In the genomic region with DNA sequence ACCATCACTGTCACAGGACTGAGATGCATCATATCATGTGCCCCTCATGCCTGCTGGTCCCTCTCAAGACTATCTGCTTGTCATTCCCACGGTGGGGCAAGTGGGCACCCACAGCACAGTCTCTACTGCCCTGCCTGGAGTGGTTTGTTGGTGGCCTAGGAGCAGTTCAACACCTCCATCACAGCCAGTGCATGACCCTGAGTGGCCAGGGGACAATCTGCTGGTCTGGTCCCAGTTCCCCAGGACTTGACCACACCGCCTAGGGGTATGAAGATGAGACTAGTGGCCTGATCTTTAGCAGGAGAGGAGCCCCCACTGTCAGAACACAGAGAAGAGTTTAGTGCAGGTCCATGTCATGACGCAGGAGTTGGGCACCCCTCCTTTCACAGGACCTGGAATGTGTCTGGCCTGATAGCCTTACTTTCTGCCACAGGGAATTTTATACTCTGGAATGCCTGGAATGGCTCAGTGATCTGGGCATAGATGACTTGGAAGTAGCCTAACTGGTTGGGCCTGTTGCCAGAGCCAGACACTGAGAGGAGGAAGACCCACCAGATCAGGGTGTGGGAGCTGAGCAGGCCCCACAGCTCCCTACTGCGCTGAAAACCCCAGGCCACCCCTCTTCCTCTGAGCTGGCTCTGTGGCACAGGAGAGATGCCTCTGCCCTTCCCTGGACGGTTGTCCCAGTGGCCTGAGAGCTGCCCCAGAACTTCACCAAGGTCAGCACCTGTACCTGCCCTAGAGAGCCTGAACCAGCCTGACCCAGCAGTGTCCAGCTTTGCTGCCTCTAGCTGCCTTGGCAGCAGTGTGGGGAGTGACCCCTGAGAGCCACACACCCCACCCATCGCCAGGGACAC, we compare ENCODE assay signal across 21 cellular contexts.
DNase-seq lines count a peak whose midpoint lies in the region; ATAC-seq and TF ChIP-seq lines count a peak whose summit lies in the region.
"Had no signal": no experiment of that assay in that cellular context is flagged by ENCODE, and none has a peak within 500 bp of the region (broad histone marks: within the 10 kb centered on the region; RNA-seq: fewer than 3 reads in every experiment).

No MANE protein-coding gene starts in this region.

- no peaks in the 10 kb centered on the region for H3K36me3 Mint-ChIP-seq in endodermal cell (ENCODE audit: low read depth)
- H3K36me3 Mint-ChIP-seq: activated CD8-positive, alpha-beta memory T cell treated with anti-CD3 and anti-CD28 coated beads, Interleukin-2, amount 10 ng/mL, durations not matched to agents 7 days and 5 days; activated naive CD8-positive, alpha-beta T cell treated with anti-CD3 and anti-CD28 coated beads, Interleukin-2, amount 10 ng/mL, durations not matched to agents 7 days and 5 days; CD8-positive, alpha-beta memory T cell; stimulated activated naive B cell treated with anti-CD40 and anti-IgM and Interleukin-4, amounts not matched to agents 10 μg/mL and 1 μg/mL and 100 μg/mL, for 72 hours had no signal

- H3K27me3 ChIP-seq in endodermal cell (ENCODE audit: control insufficient read depth, insufficient read depth, low read length, poor library complexity, severe bottlenecking) (no peaks in the 10 kb centered on the region), lower lobe of right lung (ENCODE audit: low read depth) (no peaks in the 10 kb centered on the region), aorta (ENCODE audit: control insufficient read depth in 1 of 2, insufficient read depth in 2 of 2, low read length in 1 of 2) (no peaks in the 10 kb centered on the region), Karpas-422 (ENCODE audit: low read length) (no peaks in the 10 kb centered on the region)
- H3K27me3 ChIP-seq: brain microvascular endothelial cell had no signal

- no peaks in the 10 kb centered on the region for H4K20me1 ChIP-seq in Karpas-422 (ENCODE audit: insufficient read depth, low read depth, low read length)

- H3K9me3 ChIP-seq in endodermal cell (ENCODE audit: control insufficient read depth, low read length) (no peaks in the 10 kb centered on the region), lower lobe of right lung (no peaks in the 10 kb centered on the region), aorta (ENCODE audit: control insufficient read depth, low read length) (no peaks in the 10 kb centered on the region), Karpas-422 (ENCODE audit: low read length) (no peaks in the 10 kb centered on the region)
- H3K9me3 ChIP-seq: prostate gland, thoracic aorta had no signal

- no peaks in the 10 kb centered on the region for H3K4me1 Mint-ChIP-seq in endodermal cell
- H3K4me1 Mint-ChIP-seq: activated CD8-positive, alpha-beta memory T cell treated with anti-CD3 and anti-CD28 coated beads, Interleukin-2, amount 10 ng/mL, durations not matched to agents 7 days and 5 days; activated naive CD8-positive, alpha-beta T cell treated with anti-CD3 and anti-CD28 coated beads, Interleukin-2, amount 10 ng/mL, durations not matched to agents 7 days and 5 days; CD8-positive, alpha-beta memory T cell; stimulated activated naive B cell treated with anti-CD40 and anti-IgM and Interleukin-4, amounts not matched to agents 10 μg/mL and 1 μg/mL and 100 μg/mL, for 72 hours had no signal

- intact Hi-C loops in lower lobe of right lung (cut with DNase I) = no loop called here
- intact Hi-C loops in aorta (cut with DNase I) = no loop called here
- intact Hi-C loops in left ventricle myocardium superior (cut with micrococcal nuclease) = no loop called here

- no peak overlapping the region for H2AFZ ChIP-seq in Karpas-422 (ENCODE audit: low read length)

- H3K9me2 ChIP-seq in Karpas-422 (replicated peaks; ENCODE audit: insufficient read depth, low read length) = no peaks in the 10 kb centered on the region

- no peaks in the 10 kb centered on the region for H3K9me3 Mint-ChIP-seq in endodermal cell
- H3K9me3 Mint-ChIP-seq: activated naive CD8-positive, alpha-beta T cell treated with anti-CD3 and anti-CD28 coated beads, Interleukin-2, amount 10 ng/mL, durations not matched to agents 7 days and 5 days had no signal

- no peaks in the 10 kb centered on the region for H3K79me2 ChIP-seq in Karpas-422 (ENCODE audit: low read length)

- no peak overlapping the region for H3K4me2 ChIP-seq in Karpas-422 (ENCODE audit: low read depth, low read length, poor library complexity, severe bottlenecking)

- no peak overlapping the region for H3K4me3 Mint-ChIP-seq in endodermal cell
- H3K4me3 Mint-ChIP-seq: activated CD8-positive, alpha-beta memory T cell treated with anti-CD3 and anti-CD28 coated beads, Interleukin-2, amount 10 ng/mL, durations not matched to agents 7 days and 5 days; activated naive CD8-positive, alpha-beta T cell treated with anti-CD3 and anti-CD28 coated beads, Interleukin-2, amount 10 ng/mL, durations not matched to agents 7 days and 5 days; CD8-positive, alpha-beta memory T cell; stimulated activated naive B cell treated with anti-CD40 and anti-IgM and Interleukin-4, amounts not matched to agents 10 μg/mL and 1 μg/mL and 100 μg/mL, for 72 hours had no signal

- H3K36me3 ChIP-seq in endodermal cell (ENCODE audit: control insufficient read depth, insufficient read depth, low read length) (no peaks in the 10 kb centered on the region), lower lobe of right lung (no peaks in the 10 kb centered on the region), aorta (ENCODE audit: control insufficient read depth in 1 of 2, insufficient read depth in 2 of 2, low read length in 1 of 2) (no peaks in the 10 kb centered on the region), Karpas-422 (ENCODE audit: insufficient read depth, low read length) (no peaks in the 10 kb centered on the region)
- H3K36me3 ChIP-seq: brain microvascular endothelial cell, prostate gland, thoracic aorta had no signal

- DNase-seq in SIG-M5 treated with dmso at 0.1 percent for 504 hours (lab: John Stamatoyannopoulos, UW; ENCODE audit: unreplicated experiment) (peak; percentile 32), SIG-M5 (lab: John Stamatoyannopoulos, UW) (no peak), endodermal cell (peak; percentile 71), lower lobe of right lung (peak; percentile 36), aorta (no peak), Karpas-422 (no peak), left ventricle myocardium superior (no peak)
- DNase-seq in stimulated activated CD8-positive, alpha-beta memory T cell treated with anti-CD3 and anti-CD28 coated beads, Interleukin-4, amount 100 ng/mL, for 48 hours = no peak
- DNase-seq: activated CD8-positive, alpha-beta memory T cell treated with anti-CD3 and anti-CD28 coated beads, Interleukin-2, amount 10 ng/mL, durations not matched to agents 7 days and 5 days; activated naive CD8-positive, alpha-beta T cell treated with anti-CD3 and anti-CD28 coated beads, Interleukin-2, amount 10 ng/mL, durations not matched to agents 7 days and 5 days; brain microvascular endothelial cell; CD8-positive, alpha-beta memory T cell; NCI-H1092; NCI-H345; NCI-H774; Right ventricle myocardium superior; stimulated activated CD4-positive, alpha-beta T cell treated with anti-CD3 and anti-CD28 coated beads, Interleukin-1b, Interleukin-23, amount 100 ng/mL, for 48 hours; stimulated activated naive B cell treated with anti-CD40 and anti-IgM and Interleukin-4, amounts not matched to agents 10 μg/mL and 1 μg/mL and 100 μg/mL, for 72 hours had no signal

- H3K4me1 ChIP-seq in endodermal cell (ENCODE audit: control insufficient read depth, insufficient read depth, low read length) (no peaks in the 10 kb centered on the region), lower lobe of right lung (no peaks in the 10 kb centered on the region), aorta (ENCODE audit: control insufficient read depth in 1 of 2, insufficient read depth in 2 of 2, low read length in 2 of 2) (no peaks in the 10 kb centered on the region), Karpas-422 (ENCODE audit: low read length) (no peaks in the 10 kb centered on the region)
- H3K4me1 ChIP-seq: prostate gland had no signal

- WGBS in endodermal cell (ENCODE audit: insufficient coverage in 1 of 2, insufficient read length in 1 of 2), 2 experiments = 85 to 100% methylated on average over 1 to 6 of the region's 6 CpGs
- WGBS in aorta, 2 donors = 72 to 84% methylated on average over 6 of the region's 6 CpGs

- no peak overlapping the region for H3K27ac Mint-ChIP-seq in endodermal cell
- H3K27ac Mint-ChIP-seq: activated CD8-positive, alpha-beta memory T cell treated with anti-CD3 and anti-CD28 coated beads, Interleukin-2, amount 10 ng/mL, durations not matched to agents 7 days and 5 days; activated naive CD8-positive, alpha-beta T cell treated with anti-CD3 and anti-CD28 coated beads, Interleukin-2, amount 10 ng/mL, durations not matched to agents 7 days and 5 days; CD8-positive, alpha-beta memory T cell; stimulated activated naive B cell treated with anti-CD40 and anti-IgM and Interleukin-4, amounts not matched to agents 10 μg/mL and 1 μg/mL and 100 μg/mL, for 72 hours had no signal

- H3K27ac ChIP-seq in endodermal cell (ENCODE audit: low read depth, low read length) = peak overlapping the region; percentile 62
- no peak overlapping the region for H3K27ac ChIP-seq in lower lobe of right lung
- H3K27ac ChIP-seq in aorta (ENCODE audit: low read depth in 1 of 2, low read length in 2 of 2) = no peak overlapping the region
- no peak overlapping the region for H3K27ac ChIP-seq in Karpas-422 (ENCODE audit: low read length)
- H3K27ac ChIP-seq: 22Rv1, brain microvascular endothelial cell, prostate gland, thoracic aorta had no signal

- ATAC-seq in lower lobe of right lung = peak; percentile 16 to 30
- peak; percentile 50 for ATAC-seq in aorta (ENCODE audit: low FRiP score)
- ATAC-seq in left ventricle myocardium superior = no peak
- ATAC-seq: activated CD8-positive, alpha-beta memory T cell treated with anti-CD3 and anti-CD28 coated beads, Interleukin-2, amount 10 ng/mL, durations not matched to agents 7 days and 5 days had no signal

- TF ChIP-seq CTCF in endodermal cell (conservative IDR thresholded peaks at IDR 0.05) (no peak), lower lobe of right lung (IDR thresholded peaks at IDR 0.05) (no peak)

- no peak overlapping the region for H3K9ac ChIP-seq in endodermal cell (ENCODE audit: extremely low read depth, low read length, poor library complexity, severe bottlenecking)
- H3K9ac ChIP-seq in Karpas-422 (ENCODE audit: low read length) = no peak overlapping the region

- H3K4me3 ChIP-seq in endodermal cell (ENCODE audit: low read length) (no peak overlapping the region), lower lobe of right lung (no peak overlapping the region), aorta (ENCODE audit: low read length in 2 of 2) (no peak overlapping the region), Karpas-422 (ENCODE audit: low read length) (no peak overlapping the region)
- H3K4me3 ChIP-seq: prostate gland, thoracic aorta had no signal

- no peaks in the 10 kb centered on the region for H3K27me3 Mint-ChIP-seq in endodermal cell (ENCODE audit: insufficient read depth)

Comparison
In these comparisons a context has a peak if more than half of its experiments do, and no peak if none do; other contexts are left out.
1. DNase-seq: peak in SIG-M5 treated with dmso at 0.1 percent for 504 hours (single experiment), endodermal cell (single experiment) and lower lobe of right lung (single experiment); none in SIG-M5 (single experiment), aorta (0 of 2), stimulated activated CD8-positive, alpha-beta memory T cell treated with anti-CD3 and anti-CD28 coated beads, Interleukin-4, amount 100 ng/mL, for 48 hours (single experiment), Karpas-422 (single experiment) and left ventricle myocardium superior (single experiment).